In genomic region chr11:57777969-57778317, GRCh38 we compare ENCODE assay signal across 8 cellular contexts. TPM values are rescaled to one million over a fixed set of nuclear protein-coding genes. Genes with fewer than 3 reads are reported as not detected.
DNase-seq lines count a peak whose midpoint lies in the region; ATAC-seq, FAIRE-seq and TF ChIP-seq lines count a peak whose summit lies in the region.

No MANE protein-coding gene starts in this region.

- H3K27me3 ChIP-seq in bronchial epithelial cell (ENCODE audit: control insufficient read depth, insufficient read depth, low read length) (no peaks in the 10 kb centered on the region), stomach (no peaks in the 10 kb centered on the region)

- H3K4me3 ChIP-seq in bronchial epithelial cell (ENCODE audit: low read depth, low read length) (peak overlapping the region; percentile 3), stomach (peak overlapping the region; percentile 5 to 20 (median 14))

- TF ChIP-seq POLR2A in stomach (IDR thresholded peaks at IDR 0.05) = no peak

- H3K36me3 ChIP-seq in bronchial epithelial cell (ENCODE audit: control insufficient read depth, insufficient read depth, low read length) (peaks cover 4% of the 10 kb centered on the region), stomach (no peaks in the 10 kb centered on the region)

- H3K9me3 ChIP-seq in stomach = no peaks in the 10 kb centered on the region

- peak; percentile 95 for DNase-seq in HT-29 (ENCODE audit: low spot score)
- DNase-seq in bronchial epithelial cell (ENCODE audit: low read depth) = peak; percentile 63
- DNase-seq in left lobe of liver (ENCODE audit: low spot score) = peak; percentile 81
- peak; percentile 65 for DNase-seq in stomach
- DNase-seq in SHP77 (lab: John Stamatoyannopoulos, UW) = no peak
- DNase-seq in activated T-cell treated with anti-CD3 and anti-CD28 coated beads, Interleukin-2, amount 50 U/mL, for 48 hours = no peak
- DNase-seq in T-helper 9 cell = no peak

- ATAC-seq in left lobe of liver (peak; percentile 83), HG03139 (IDR thresholded peaks at IDR 0.05; ENCODE audit: unreplicated experiment) (no peak)

- 11 to 18% (median 16%) methylated on average over 3 of the region's 3 CpGs for WGBS in stomach, 5 donors

- TF ChIP-seq EP300 in stomach (IDR thresholded peaks at IDR 0.05) = no peak

- peak overlapping the region; percentile 88 to 96 (median 90) for H3K27ac ChIP-seq in stomach

- no peak for FAIRE-seq in bronchial epithelial cell (lab: Jason Lieb, UNC)

- peaks cover 80 to 100% (median 94%) of the 10 kb centered on the region in 4 donors for H3K4me1 ChIP-seq in stomach

- no peak for TF ChIP-seq CTCF in bronchial epithelial cell (IDR thresholded peaks at IDR 0.05; ENCODE audit: insufficient read depth, low read length, severe bottlenecking)
- TF ChIP-seq CTCF in stomach (IDR thresholded peaks at IDR 0.05) = no peak

- intact Hi-C loops in stomach (cut with DNase I; ENCODE audit: low total_unique reads) = no loop called here

RNA-seq across cellular contexts. Expression of gene CTNND1, which starts 16.3 kb away (rescaled TPM):
- 134 and 185 TPM in 2 replicates for total RNA-seq in HT-29 (2014; rRNA removed; shearing (Covaris generic))
- total RNA-seq in bronchial epithelial cell (131 and 227 TPM in 2 replicates), left lobe of liver (98.1 TPM), stomach (100 to 1,000 TPM; 110 to 447 (median 215) TPM)
- polyA plus RNA-seq in stomach = 10 to 100 TPM; 45.1 to 98.5 (median 61.3) TPM

RNA-seq across cellular contexts. Expression of gene BTBD18, which starts 26.3 kb away (rescaled TPM):
- total RNA-seq in HT-29 (2014; rRNA removed; shearing (Covaris generic)) = not detected in 2 replicates
- not detected in 2 replicates for total RNA-seq in bronchial epithelial cell
- total RNA-seq in left lobe of liver = not detected
- total RNA-seq in stomach = not detected
- not detected for polyA plus RNA-seq in stomach

RNA-seq across cellular contexts. Expression of gene SELENOH, which starts 36.7 kb away (rescaled TPM):
- 352 and 413 TPM in 2 replicates for total RNA-seq in HT-29 (2014; rRNA removed; shearing (Covaris generic))
- 89.4 and 139 TPM in 2 replicates for total RNA-seq in bronchial epithelial cell
- total RNA-seq in left lobe of liver = 67.9 TPM
- total RNA-seq in stomach = 100 to 1,000 TPM in 4 of 5 donors, 10 to 100 TPM in 1; 33.8 to 234 (median 152) TPM
- 100 to 1,000 TPM; 158 to 194 (median 183) TPM for polyA plus RNA-seq in stomach

Comparison
In these comparisons a context has a peak if more than half of its experiments do, and no peak if none do; other contexts are left out.
1. DNase-seq: peak in HT-29 (single experiment), bronchial epithelial cell (single experiment), left lobe of liver (single experiment) and stomach (single experiment); none in SHP77 (0 of 2), activated T-cell treated with anti-CD3 and anti-CD28 coated beads, Interleukin-2, amount 50 U/mL, for 48 hours (0 of 2) and T-helper 9 cell (single experiment).